ENCODE assay signal across 8 cellular contexts in genomic region chr12:109715310-109716091, GRCh38. TPM values are rescaled to one million over a fixed set of nuclear protein-coding genes. Genes with fewer than 3 reads are reported as not detected.
DNase-seq lines count a peak whose midpoint lies in the region; ATAC-seq and TF ChIP-seq lines count a peak whose summit lies in the region.

No MANE protein-coding gene starts in this region.

- H3K9me3 ChIP-seq in sigmoid colon, result no peaks in the 10 kb centered on the region

- H3K36me3 ChIP-seq in sigmoid colon, result no peaks in the 10 kb centered on the region

- H3K4me3 ChIP-seq in epithelial cell of proximal tubule (ENCODE audit: low read depth, low read length) (peak overlapping the region; percentile 57), sigmoid colon (peak overlapping the region in 1 of 4 donors; percentile 58)

- peaks cover 0 to 32% (median 27%) of the 10 kb centered on the region in 3 donors for H3K27me3 ChIP-seq in sigmoid colon

- WGBS in sigmoid colon, 2 donors, result 20 to 49% methylated on average over 19 of the region's 19 CpGs

- H3K4me1 ChIP-seq in sigmoid colon, result peaks cover 0 to 65% (median 56%) of the 10 kb centered on the region in 4 donors

- no peak for TF ChIP-seq EP300 in sigmoid colon (IDR thresholded peaks at IDR 0.05)

- intact Hi-C loops in sigmoid colon (cut with DNase I), result loop anchor here (10.0 kb wide), 1 partner anchor 279 kb away; the partner anchor contains the start of genes ANKRD13A and GIT2

- H3K27ac ChIP-seq in sigmoid colon, result peak overlapping the region; percentile 41 to 76 (median 62)

- TF ChIP-seq CTCF in epithelial cell of proximal tubule (conservative IDR thresholded peaks at IDR 0.05; ENCODE audit: low read depth, low read length), result no peak
- TF ChIP-seq CTCF in sigmoid colon (IDR thresholded peaks at IDR 0.05), result no peak

- DNase-seq in NCI-H1417 (lab: John Stamatoyannopoulos, UW) (peak; percentile 26 to 82 (median 73)), NCI-H1417 treated with DMSO at 0.1 percent for 48 hours (lab: John Stamatoyannopoulos, UW) (no peak), NCI-H82 (lab: John Stamatoyannopoulos, UW) (peak; percentile 90), epithelial cell of proximal tubule (ENCODE audit: low read depth) (no peak), sigmoid colon (no peak)

- ATAC-seq in GM18517 (IDR thresholded peaks at IDR 0.05; ENCODE audit: unreplicated experiment), result no peak
- ATAC-seq in HG03378 (IDR thresholded peaks at IDR 0.05; ENCODE audit: unreplicated experiment), result no peak
- no peak for ATAC-seq in HG03520 (IDR thresholded peaks at IDR 0.05; ENCODE audit: unreplicated experiment)

- TF ChIP-seq POLR2A in sigmoid colon (IDR thresholded peaks at IDR 0.05), result no peak

RNA-seq across cellular contexts. Expression of gene FAM222A, which starts 1.9 kb away (rescaled TPM):
- total RNA-seq in epithelial cell of proximal tubule, result 0.52 and 2.7 TPM in 2 replicates
- total RNA-seq in sigmoid colon, result 1 to 10 TPM; 1.1 to 3.3 (median 1.7) TPM
- 1 to 10 TPM; 1.2 to 2.2 (median 2.1) TPM for polyA plus RNA-seq in sigmoid colon

Comparison
In these comparisons a context has a peak if more than half of its experiments do, and no peak if none do; other contexts are left out.
1. DNase-seq: peak in NCI-H1417 (3 of 3) and NCI-H82 (single experiment); none in NCI-H1417 treated with DMSO at 0.1 percent for 48 hours (single experiment), epithelial cell of proximal tubule (single experiment) and sigmoid colon (single experiment).